In the genomic region with DNA sequence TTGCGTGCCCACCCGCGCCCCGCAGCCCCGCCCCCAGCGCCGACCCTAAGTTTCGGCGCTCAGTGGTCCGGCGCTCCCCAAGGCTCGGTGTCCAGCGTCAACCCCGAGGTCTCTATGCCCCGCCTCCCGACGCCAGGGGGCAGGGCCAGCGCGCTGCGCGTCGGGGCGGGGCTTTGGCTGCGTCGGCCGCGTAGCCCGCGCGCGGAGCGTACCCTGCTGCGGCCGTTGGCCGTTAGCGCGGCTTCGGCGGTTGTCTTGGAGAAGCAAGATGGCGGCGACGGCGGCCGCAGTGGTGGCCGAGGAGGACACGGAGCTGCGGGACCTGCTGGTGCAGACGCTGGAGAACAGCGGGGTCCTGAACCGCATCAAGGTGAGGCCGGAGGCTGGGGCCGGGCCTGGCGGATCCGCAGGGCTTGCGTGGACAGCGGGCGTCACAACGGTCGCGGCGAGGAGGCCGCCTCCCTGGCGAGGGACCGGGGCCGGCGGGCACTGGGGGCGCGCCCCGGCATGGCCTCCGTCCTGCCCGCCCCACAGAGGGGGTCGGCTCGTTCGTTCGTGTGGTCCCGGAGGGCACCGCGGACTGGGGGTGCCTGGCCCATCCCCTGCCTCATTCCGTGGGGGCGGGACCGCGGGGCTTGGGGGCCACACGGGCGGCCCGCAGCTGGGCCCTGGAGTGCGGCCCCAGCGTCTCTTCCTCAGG, we compare ENCODE assay signal across 1 cellular context.
TF ChIP-seq lines count a peak whose summit lies in the region.

A gene with protein sequence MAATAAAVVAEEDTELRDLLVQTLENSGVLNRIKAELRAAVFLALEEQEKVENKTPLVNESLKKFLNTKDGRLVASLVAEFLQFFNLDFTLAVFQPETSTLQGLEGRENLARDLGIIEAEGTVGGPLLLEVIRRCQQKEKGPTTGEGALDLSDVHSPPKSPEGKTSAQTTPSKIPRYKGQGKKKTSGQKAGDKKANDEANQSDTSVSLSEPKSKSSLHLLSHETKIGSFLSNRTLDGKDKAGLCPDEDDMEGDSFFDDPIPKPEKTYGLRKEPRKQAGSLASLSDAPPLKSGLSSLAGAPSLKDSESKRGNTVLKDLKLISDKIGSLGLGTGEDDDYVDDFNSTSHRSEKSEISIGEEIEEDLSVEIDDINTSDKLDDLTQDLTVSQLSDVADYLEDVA (plus strand): TSS at position 253 of the 700 bp plus-strand sequence. CDS start 16 bp downstream, at position 269.

TF ChIP-seq in K562, 482 proteins besides CTCF, POLR2A, EP300 and RAD21 (continued from another document and continues in another):
- TF ChIP-seq, protein P1, sequence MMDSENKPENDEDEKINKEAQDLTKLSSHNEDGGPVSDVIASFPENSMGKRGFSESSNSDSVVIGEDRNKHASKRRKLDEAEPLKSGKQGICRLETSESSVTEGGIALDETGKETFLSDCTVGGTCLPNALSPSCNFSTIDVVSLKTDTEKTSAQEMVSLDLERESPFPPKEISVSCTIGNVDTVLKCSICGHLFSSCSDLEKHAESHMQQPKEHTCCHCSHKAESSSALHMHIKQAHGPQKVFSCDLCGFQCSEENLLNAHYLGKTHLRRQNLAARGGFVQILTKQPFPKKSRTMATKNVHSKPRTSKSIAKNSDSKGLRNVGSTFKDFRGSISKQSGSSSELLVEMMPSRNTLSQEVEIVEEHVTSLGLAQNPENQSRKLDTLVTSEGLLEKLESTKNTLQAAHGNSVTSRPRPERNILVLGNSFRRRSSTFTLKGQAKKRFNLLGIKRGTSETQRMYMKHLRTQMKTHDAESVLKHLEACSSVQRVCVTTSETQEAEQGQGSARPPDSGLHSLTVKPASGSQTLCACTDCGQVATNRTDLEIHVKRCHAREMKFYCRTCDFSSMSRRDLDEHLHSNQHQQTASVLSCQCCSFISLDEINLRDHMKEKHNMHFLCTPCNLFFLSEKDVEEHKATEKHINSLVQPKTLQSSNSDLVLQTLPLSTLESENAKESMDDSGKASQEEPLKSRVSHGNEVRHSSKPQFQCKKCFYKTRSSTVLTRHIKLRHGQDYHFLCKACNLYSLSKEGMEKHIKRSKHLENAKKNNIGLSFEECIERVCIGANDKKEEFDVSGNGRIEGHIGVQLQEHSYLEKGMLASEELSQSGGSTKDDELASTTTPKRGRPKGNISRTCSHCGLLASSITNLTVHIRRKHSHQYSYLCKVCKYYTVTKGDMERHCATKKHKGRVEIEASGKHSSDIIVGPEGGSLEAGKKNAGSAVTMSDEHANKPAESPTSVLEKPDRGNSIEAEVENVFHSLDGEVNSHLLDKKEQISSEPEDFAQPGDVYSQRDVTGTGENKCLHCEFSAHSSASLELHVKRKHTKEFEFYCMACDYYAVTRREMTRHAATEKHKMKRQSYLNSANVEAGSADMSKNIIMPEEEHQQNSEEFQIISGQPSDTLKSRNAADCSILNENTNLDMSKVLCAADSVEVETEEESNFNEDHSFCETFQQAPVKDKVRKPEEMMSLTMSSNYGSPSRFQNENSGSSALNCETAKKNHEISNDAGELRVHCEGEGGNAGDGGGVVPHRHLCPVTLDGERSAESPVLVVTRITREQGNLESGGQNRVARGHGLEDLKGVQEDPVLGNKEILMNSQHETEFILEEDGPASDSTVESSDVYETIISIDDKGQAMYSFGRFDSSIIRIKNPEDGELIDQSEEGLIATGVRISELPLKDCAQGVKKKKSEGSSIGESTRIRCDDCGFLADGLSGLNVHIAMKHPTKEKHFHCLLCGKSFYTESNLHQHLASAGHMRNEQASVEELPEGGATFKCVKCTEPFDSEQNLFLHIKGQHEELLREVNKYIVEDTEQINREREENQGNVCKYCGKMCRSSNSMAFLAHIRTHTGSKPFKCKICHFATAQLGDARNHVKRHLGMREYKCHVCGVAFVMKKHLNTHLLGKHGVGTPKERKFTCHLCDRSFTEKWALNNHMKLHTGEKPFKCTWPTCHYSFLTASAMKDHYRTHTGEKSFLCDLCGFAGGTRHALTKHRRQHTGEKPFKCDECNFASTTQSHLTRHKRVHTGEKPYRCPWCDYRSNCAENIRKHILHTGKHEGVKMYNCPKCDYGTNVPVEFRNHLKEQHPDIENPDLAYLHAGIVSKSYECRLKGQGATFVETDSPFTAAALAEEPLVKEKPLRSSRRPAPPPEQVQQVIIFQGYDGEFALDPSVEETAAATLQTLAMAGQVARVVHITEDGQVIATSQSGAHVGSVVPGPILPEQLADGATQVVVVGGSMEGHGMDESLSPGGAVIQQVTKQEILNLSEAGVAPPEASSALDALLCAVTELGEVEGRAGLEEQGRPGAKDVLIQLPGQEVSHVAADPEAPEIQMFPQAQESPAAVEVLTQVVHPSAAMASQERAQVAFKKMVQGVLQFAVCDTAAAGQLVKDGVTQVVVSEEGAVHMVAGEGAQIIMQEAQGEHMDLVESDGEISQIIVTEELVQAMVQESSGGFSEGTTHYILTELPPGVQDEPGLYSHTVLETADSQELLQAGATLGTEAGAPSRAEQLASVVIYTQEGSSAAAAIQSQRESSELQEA (IDR thresholded peaks at IDR 0.05; ENCODE audit: low read depth): peak; percentile 87
- TF ChIP-seq TGIF2 (CRISPR knock-in tag; IDR thresholded peaks at IDR 0.05): peak; percentile 63
- TF ChIP-seq ZC3H4 (CRISPR knock-in tag; IDR thresholded peaks at IDR 0.05; ENCODE audit: borderline replicate concordance): no peak
- TF ChIP-seq, protein P2, sequence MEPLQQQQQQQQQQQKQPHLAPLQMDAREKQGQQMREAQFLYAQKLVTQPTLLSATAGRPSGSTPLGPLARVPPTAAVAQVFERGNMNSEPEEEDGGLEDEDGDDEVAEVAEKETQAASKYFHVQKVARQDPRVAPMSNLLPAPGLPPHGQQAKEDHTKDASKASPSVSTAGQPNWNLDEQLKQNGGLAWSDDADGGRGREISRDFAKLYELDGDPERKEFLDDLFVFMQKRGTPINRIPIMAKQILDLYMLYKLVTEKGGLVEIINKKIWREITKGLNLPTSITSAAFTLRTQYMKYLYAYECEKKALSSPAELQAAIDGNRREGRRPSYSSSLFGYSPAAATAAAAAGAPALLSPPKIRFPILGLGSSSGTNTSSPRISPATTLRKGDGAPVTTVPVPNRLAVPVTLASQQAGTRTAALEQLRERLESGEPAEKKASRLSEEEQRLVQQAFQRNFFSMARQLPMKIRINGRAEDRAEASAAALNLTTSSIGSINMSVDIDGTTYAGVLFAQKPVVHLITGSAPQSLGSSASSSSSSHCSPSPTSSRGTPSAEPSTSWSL (CRISPR knock-in tag; IDR thresholded peaks at IDR 0.05; ENCODE audit: borderline replicate concordance): no peak
- no peak for TF ChIP-seq XRCC4 (IDR thresholded peaks at IDR 0.05; ENCODE audit: extremely low read depth, insufficient read depth, insufficient read length)
- TF ChIP-seq SRSF7 (optimal IDR thresholded peaks at IDR 0.05; ENCODE audit: low read depth, low read length): no peak
- TF ChIP-seq, protein P3, sequence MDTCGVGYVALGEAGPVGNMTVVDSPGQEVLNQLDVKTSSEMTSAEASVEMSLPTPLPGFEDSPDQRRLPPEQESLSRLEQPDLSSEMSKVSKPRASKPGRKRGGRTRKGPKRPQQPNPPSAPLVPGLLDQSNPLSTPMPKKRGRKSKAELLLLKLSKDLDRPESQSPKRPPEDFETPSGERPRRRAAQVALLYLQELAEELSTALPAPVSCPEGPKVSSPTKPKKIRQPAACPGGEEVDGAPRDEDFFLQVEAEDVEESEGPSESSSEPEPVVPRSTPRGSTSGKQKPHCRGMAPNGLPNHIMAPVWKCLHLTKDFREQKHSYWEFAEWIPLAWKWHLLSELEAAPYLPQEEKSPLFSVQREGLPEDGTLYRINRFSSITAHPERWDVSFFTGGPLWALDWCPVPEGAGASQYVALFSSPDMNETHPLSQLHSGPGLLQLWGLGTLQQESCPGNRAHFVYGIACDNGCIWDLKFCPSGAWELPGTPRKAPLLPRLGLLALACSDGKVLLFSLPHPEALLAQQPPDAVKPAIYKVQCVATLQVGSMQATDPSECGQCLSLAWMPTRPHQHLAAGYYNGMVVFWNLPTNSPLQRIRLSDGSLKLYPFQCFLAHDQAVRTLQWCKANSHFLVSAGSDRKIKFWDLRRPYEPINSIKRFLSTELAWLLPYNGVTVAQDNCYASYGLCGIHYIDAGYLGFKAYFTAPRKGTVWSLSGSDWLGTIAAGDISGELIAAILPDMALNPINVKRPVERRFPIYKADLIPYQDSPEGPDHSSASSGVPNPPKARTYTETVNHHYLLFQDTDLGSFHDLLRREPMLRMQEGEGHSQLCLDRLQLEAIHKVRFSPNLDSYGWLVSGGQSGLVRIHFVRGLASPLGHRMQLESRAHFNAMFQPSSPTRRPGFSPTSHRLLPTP (IDR thresholded peaks at IDR 0.05; ENCODE audit: borderline replicate concordance, extremely low read depth, insufficient read length): no peak
- TF ChIP-seq ZNF778 (CRISPR knock-in tag; IDR thresholded peaks at IDR 0.05): no peak
- TF ChIP-seq, protein P4, sequence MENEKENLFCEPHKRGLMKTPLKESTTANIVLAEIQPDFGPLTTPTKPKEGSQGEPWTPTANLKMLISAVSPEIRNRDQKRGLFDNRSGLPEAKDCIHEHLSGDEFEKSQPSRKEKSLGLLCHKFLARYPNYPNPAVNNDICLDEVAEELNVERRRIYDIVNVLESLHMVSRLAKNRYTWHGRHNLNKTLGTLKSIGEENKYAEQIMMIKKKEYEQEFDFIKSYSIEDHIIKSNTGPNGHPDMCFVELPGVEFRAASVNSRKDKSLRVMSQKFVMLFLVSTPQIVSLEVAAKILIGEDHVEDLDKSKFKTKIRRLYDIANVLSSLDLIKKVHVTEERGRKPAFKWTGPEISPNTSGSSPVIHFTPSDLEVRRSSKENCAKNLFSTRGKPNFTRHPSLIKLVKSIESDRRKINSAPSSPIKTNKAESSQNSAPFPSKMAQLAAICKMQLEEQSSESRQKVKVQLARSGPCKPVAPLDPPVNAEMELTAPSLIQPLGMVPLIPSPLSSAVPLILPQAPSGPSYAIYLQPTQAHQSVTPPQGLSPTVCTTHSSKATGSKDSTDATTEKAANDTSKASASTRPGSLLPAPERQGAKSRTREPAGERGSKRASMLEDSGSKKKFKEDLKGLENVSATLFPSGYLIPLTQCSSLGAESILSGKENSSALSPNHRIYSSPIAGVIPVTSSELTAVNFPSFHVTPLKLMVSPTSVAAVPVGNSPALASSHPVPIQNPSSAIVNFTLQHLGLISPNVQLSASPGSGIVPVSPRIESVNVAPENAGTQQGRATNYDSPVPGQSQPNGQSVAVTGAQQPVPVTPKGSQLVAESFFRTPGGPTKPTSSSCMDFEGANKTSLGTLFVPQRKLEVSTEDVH (IDR thresholded peaks at IDR 0.05; ENCODE audit: low read depth, partially characterized antibody): no peak
- TF ChIP-seq SP2 (IDR thresholded peaks at IDR 0.05; ENCODE audit: extremely low read depth, low read depth, low read length, poor library complexity, severe bottlenecking): no peak
- TF ChIP-seq, protein P5, sequence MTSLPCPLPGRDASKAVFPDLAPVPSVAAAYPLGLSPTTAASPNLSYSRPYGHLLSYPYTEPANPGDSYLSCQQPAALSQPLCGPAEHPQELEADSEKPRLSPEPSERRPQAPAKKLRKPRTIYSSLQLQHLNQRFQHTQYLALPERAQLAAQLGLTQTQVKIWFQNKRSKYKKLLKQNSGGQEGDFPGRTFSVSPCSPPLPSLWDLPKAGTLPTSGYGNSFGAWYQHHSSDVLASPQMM (CRISPR knock-in tag; IDR thresholded peaks at IDR 0.05): no peak
- TF ChIP-seq FIP1L1 (IDR thresholded peaks at IDR 0.05; ENCODE audit: low read depth, low read length, poor library complexity, severe bottlenecking): peak; percentile 72
- TF ChIP-seq GTF2E2 (tag; IDR thresholded peaks at IDR 0.05): no peak
- no peak for TF ChIP-seq ZNF764 (CRISPR knock-in tag; IDR thresholded peaks at IDR 0.05; ENCODE audit: low read depth)
- TF ChIP-seq LARP7 (IDR thresholded peaks at IDR 0.05): no peak
- no peak for TF ChIP-seq CC2D1A (IDR thresholded peaks at IDR 0.05)
- TF ChIP-seq KAT8 (IDR thresholded peaks at IDR 0.05; ENCODE audit: low read depth): no peak
- TF ChIP-seq, protein P6, sequence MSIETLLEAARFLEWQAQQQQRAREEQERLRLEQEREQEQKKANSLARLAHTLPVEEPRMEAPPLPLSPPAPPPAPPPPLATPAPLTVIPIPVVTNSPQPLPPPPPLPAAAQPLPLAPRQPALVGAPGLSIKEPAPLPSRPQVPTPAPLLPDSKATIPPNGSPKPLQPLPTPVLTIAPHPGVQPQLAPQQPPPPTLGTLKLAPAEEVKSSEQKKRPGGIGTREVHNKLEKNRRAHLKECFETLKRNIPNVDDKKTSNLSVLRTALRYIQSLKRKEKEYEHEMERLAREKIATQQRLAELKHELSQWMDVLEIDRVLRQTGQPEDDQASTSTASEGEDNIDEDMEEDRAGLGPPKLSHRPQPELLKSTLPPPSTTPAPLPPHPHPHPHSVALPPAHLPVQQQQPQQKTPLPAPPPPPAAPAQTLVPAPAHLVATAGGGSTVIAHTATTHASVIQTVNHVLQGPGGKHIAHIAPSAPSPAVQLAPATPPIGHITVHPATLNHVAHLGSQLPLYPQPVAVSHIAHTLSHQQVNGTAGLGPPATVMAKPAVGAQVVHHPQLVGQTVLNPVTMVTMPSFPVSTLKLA (conservative IDR thresholded peaks at IDR 0.05): peak in 1 of 2 experiments; percentile 58; a peak in 3 of 4 replicates
- TF ChIP-seq, protein P7, sequence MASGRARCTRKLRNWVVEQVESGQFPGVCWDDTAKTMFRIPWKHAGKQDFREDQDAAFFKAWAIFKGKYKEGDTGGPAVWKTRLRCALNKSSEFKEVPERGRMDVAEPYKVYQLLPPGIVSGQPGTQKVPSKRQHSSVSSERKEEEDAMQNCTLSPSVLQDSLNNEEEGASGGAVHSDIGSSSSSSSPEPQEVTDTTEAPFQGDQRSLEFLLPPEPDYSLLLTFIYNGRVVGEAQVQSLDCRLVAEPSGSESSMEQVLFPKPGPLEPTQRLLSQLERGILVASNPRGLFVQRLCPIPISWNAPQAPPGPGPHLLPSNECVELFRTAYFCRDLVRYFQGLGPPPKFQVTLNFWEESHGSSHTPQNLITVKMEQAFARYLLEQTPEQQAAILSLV (tag; IDR thresholded peaks at IDR 0.05): no peak
- TF ChIP-seq MYNN (IDR thresholded peaks at IDR 0.05): no peak
- TF ChIP-seq MYNN (CRISPR knock-in tag; IDR thresholded peaks at IDR 0.05): no peak; the same call in 1 of the 2 replicates
- TF ChIP-seq GABPB1 (CRISPR knock-in tag; IDR thresholded peaks at IDR 0.05): peak; percentile 49; the same call in 1 of the 2 replicates
- TF ChIP-seq FOXA3 (CRISPR knock-in tag; conservative IDR thresholded peaks at IDR 0.05 in 1 of 2, IDR thresholded peaks at IDR 0.05 in 1 of 2): no peak
- no peak for TF ChIP-seq ZNF785 (CRISPR knock-in tag; IDR thresholded peaks at IDR 0.05)
- TF ChIP-seq, protein P8, sequence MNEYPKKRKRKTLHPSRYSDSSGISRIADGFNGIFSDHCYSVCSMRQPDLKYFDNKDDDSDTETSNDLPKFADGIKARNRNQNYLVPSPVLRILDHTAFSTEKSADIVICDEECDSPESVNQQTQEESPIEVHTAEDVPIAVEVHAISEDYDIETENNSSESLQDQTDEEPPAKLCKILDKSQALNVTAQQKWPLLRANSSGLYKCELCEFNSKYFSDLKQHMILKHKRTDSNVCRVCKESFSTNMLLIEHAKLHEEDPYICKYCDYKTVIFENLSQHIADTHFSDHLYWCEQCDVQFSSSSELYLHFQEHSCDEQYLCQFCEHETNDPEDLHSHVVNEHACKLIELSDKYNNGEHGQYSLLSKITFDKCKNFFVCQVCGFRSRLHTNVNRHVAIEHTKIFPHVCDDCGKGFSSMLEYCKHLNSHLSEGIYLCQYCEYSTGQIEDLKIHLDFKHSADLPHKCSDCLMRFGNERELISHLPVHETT (CRISPR knock-in tag; conservative IDR thresholded peaks at IDR 0.05 in 1 of 2, IDR thresholded peaks at IDR 0.05 in 1 of 2): peak in 1 of 2 experiments; percentile 47; a peak in 1 of 4 replicates
- no peak for TF ChIP-seq PPARD (CRISPR knock-in tag; IDR thresholded peaks at IDR 0.05)
- peak; percentile 35; the same call in 1 of the 2 replicates for TF ChIP-seq RBM34 (IDR thresholded peaks at IDR 0.05; ENCODE audit: borderline replicate concordance, insufficient read depth, low read length)
- no peak for TF ChIP-seq ZNF586 (CRISPR knock-in tag; conservative IDR thresholded peaks at IDR 0.05)
